ENCODE assay signal across 9 cellular contexts in genomic region chr10:86970152-86970886, GRCh38. TPM values are rescaled to one million over a fixed set of nuclear protein-coding genes. Genes with fewer than 3 reads are reported as not detected.
DNase-seq lines count a peak whose midpoint lies in the region; ATAC-seq and TF ChIP-seq lines count a peak whose summit lies in the region.
"Had no signal": no experiment of that assay in that cellular context is flagged by ENCODE, and none has a peak within 500 bp of the region (broad histone marks: within the 10 kb centered on the region; RNA-seq: fewer than 3 reads in every experiment).

No MANE protein-coding gene starts in this region.

- H3K4me2 ChIP-seq in hepatocyte, result peak overlapping the region; percentile 87

- H3K9me3 ChIP-seq in hepatocyte (ENCODE audit: low read depth) (no peaks in the 10 kb centered on the region), sigmoid colon (no peaks in the 10 kb centered on the region)

- H3K79me2 ChIP-seq in hepatocyte, result no peaks in the 10 kb centered on the region

- H3K4me1 ChIP-seq in hepatocyte (ENCODE audit: insufficient read depth) (peaks cover 33% of the 10 kb centered on the region), sigmoid colon (peaks cover 0 to 57% (median 53%) of the 10 kb centered on the region in 4 donors)

- DNase-seq in AG09309 (ENCODE audit: low read depth), result no peak
- peak; percentile 66 for DNase-seq in HK-2 (ENCODE audit: unreplicated experiment)
- DNase-seq in amniotic epithelial cell (ENCODE audit: low read depth), result peak; percentile 28
- peak; percentile 29 for DNase-seq in hepatocyte (ENCODE audit: low spot score)
- DNase-seq in sigmoid colon, result peak; percentile 95
- DNase-seq in pons (ENCODE audit: low spot score), result no peak
- no peak for DNase-seq in NCI-H1048 (lab: John Stamatoyannopoulos, UW)

- ATAC-seq in GM18519 (IDR thresholded peaks at IDR 0.05; ENCODE audit: low FRiP score, unreplicated experiment), result no peak

- TF ChIP-seq CTCF in AG09309 (IDR thresholded peaks at IDR 0.05; ENCODE audit: control insufficient read depth, insufficient read depth, low read depth, low read length, missing control alignments), result no peak
- no peak for TF ChIP-seq CTCF in hepatocyte (IDR thresholded peaks at IDR 0.05; ENCODE audit: poor library complexity)
- TF ChIP-seq CTCF in sigmoid colon (IDR thresholded peaks at IDR 0.05), result no peak

- no peak for TF ChIP-seq EP300 in sigmoid colon (IDR thresholded peaks at IDR 0.05)

- WGBS in hepatocyte (ENCODE audit: low lambda C conversion rate, missing lambda C conversion rate), result 38% methylated on average over 22 of the region's 27 CpGs
- 52 to 58% methylated on average over 27 of the region's 27 CpGs for WGBS in sigmoid colon, 2 donors

- no peaks in the 10 kb centered on the region for H3K9me2 ChIP-seq in hepatocyte (replicated peaks; ENCODE audit: insufficient read depth)

- H3K4me3 ChIP-seq in AG09309 (ENCODE audit: control insufficient read depth, low read depth, low read length) (peak overlapping the region; percentile 70), hepatocyte (peak overlapping the region; percentile 43), sigmoid colon (peak overlapping the region; percentile 62 to 75 (median 70))

- intact Hi-C loops in sigmoid colon (cut with DNase I), result loop anchor here (10.0 kb wide), 1 partner anchor 566 kb away; no protein-coding TSS in a partner anchor

- peak overlapping the region; percentile 88 for H2AFZ ChIP-seq in hepatocyte

- H3K36me3 ChIP-seq in hepatocyte (replicated peaks; ENCODE audit: insufficient read depth, low read depth), result no peaks in the 10 kb centered on the region
- no peaks in the 10 kb centered on the region for H3K36me3 ChIP-seq in sigmoid colon

- H3K27ac ChIP-seq in hepatocyte (peak overlapping the region; percentile 91), sigmoid colon (peak overlapping the region; percentile 94 to 98 (median 96))

- peak; percentile 20 to 34 for TF ChIP-seq POLR2A in sigmoid colon (IDR thresholded peaks at IDR 0.05)

- H3K27me3 ChIP-seq in hepatocyte, result no peaks in the 10 kb centered on the region
- no peaks in the 10 kb centered on the region for H3K27me3 ChIP-seq in sigmoid colon

- no peaks in the 10 kb centered on the region for H4K20me1 ChIP-seq in hepatocyte (ENCODE audit: insufficient read depth, poor library complexity, severe bottlenecking)

RNA-seq across cellular contexts. Expression of gene ADIRF, which starts 2.0 kb away (rescaled TPM):
- total RNA-seq in hepatocyte (not detected in 2 replicates), sigmoid colon (10 to 100 TPM; 45.3 to 98.1 (median 67.1) TPM)
- polyA plus RNA-seq in hepatocyte (not detected in 2 replicates), sigmoid colon (100 to 1,000 TPM; 112 to 157 (median 118) TPM)

RNA-seq across cellular contexts. Expression of gene SNCG, which starts 11.9 kb away (rescaled TPM):
- total RNA-seq in hepatocyte (2.7 and 12.1 TPM in 2 replicates), sigmoid colon (10 to 100 TPM; 24.2 to 55.0 (median 38.4) TPM)
- polyA plus RNA-seq in hepatocyte (14.6 and 18.5 TPM in 2 replicates), sigmoid colon (10 to 100 TPM in 2 of 3 donors, 1 to 10 TPM in 1; 4.6 to 24.0 (median 11.4) TPM)

RNA-seq across cellular contexts. Expression of gene MMRN2, which starts 12.9 kb away (rescaled TPM):
- 1.9 and 4.9 TPM in 2 replicates for total RNA-seq in hepatocyte
- 1.9 and 2.2 TPM in 2 replicates for polyA plus RNA-seq in hepatocyte
- total RNA-seq in sigmoid colon, result 10 to 100 TPM in 3 of 4 donors, 1 to 10 TPM in 1; 8.6 to 23.3 (median 14.1) TPM
- 1 to 10 TPM in 2 of 3 donors, under 1 TPM in 1; 0.92 to 6.5 (median 1.8) TPM for polyA plus RNA-seq in sigmoid colon

RNA-seq across cellular contexts. Expression of gene FAM25A, which starts 49.8 kb away (rescaled TPM):
- total RNA-seq in hepatocyte (not detected in 2 replicates), sigmoid colon (not detected)
- polyA plus RNA-seq in hepatocyte (0.57 TPM in 1 of 2 replicates, not detected in the other), sigmoid colon (not detected)
- total RNA-seq: pulmonary artery endothelial cell had no signal

Comparison
In these comparisons a context has a peak if more than half of its experiments do, and no peak if none do; other contexts are left out.
1. DNase-seq: peak in HK-2 (single experiment), amniotic epithelial cell (single experiment), hepatocyte (single experiment) and sigmoid colon (single experiment); none in AG09309 (single experiment), pons (single experiment) and NCI-H1048 (single experiment).
2. RNA of gene ADIRF, which starts 2.0 kb away (total RNA-seq): 45.3 to 98.1 TPM in sigmoid colon; not detected in hepatocyte; every median in the first group is over 10 times any median in the second.
3. Peak in every context shown above with its lines, with median percentiles within 50 percentile points of each other: H3K4me3 ChIP-seq.